10 cellular contexts compared by ENCODE assay signal in the genomic region with DNA sequence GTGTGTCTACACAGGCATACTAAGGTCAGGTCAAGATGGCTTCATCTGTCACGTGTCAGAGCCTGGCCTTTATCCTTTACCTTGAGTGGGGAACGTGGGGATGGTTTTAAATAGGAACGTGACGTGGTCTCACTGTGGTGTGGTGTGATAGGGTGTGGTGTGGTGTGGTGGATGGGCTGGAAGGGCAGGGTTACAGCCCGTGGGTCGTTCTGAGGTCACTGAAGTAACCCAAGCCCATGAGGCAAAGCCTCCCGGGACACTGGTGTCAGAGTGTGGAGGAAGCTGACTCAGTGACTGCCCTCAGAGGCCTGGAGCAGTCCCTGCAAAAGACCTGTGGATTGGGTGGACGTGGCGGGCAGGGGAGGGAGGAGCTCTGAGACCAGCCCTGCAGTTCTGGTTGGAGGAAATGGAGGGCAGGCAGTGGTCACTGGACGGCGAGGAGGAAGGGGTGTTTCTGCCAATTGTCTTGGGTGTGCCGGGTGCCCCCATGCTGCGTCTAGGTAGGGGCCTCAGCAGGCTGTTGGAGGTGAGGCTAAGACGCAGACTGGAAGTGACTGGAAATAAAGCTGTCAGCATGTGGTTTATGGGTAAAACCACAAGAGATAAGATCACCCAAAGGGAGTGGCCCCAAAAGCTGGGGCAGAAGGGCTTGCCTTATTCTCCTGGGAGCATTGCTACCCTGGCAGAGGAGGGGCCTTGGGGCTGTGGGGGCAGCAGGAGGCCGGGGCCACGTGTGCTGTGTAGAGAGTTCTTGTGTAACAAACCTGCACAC.
DNase-seq lines count a peak whose midpoint lies in the region; ATAC-seq, FAIRE-seq and TF ChIP-seq lines count a peak whose summit lies in the region.
"Had no signal": no experiment of that assay in that cellular context is flagged by ENCODE, and none has a peak within 500 bp of the region (broad histone marks: within the 10 kb centered on the region; RNA-seq: fewer than 3 reads in every experiment).

No MANE protein-coding gene starts in this region.

- H3K4me1 ChIP-seq in GM12878 (ENCODE audit: control insufficient read depth, insufficient read depth, low read length) (peaks cover 39% of the 10 kb centered on the region), aorta (ENCODE audit: control insufficient read depth in 1 of 2, insufficient read depth in 2 of 2, low read length in 2 of 2) (peaks cover 4 to 10% of the 10 kb centered on the region in 2 donors)

- H3K9me3 Mint-ChIP-seq in neural crest cell, result no peaks in the 10 kb centered on the region

- H3K4me3 Mint-ChIP-seq in neural crest cell, result no peak overlapping the region

- peak; percentile 67 for ATAC-seq in HG03520 (IDR thresholded peaks at IDR 0.05; ENCODE audit: unreplicated experiment)
- peak; percentile 77 for ATAC-seq in GM12878
- ATAC-seq in aorta (ENCODE audit: low FRiP score), result peak; percentile 30

- H3K9me3 ChIP-seq in GM12878 (replicated peaks; ENCODE audit: control insufficient read depth, insufficient read depth, low read length) (no peaks in the 10 kb centered on the region), aorta (ENCODE audit: control insufficient read depth, low read length) (no peaks in the 10 kb centered on the region)

- peak overlapping the region; percentile 38 for H3K4me2 ChIP-seq in GM12878 (ENCODE audit: control insufficient read depth, insufficient read depth)

- under 1% methylated on average over 16 of the region's 16 CpGs for WGBS in GM12878 (ENCODE audit: insufficient coverage, insufficient replicate concordance, low lambda C conversion rate, missing lambda C conversion rate)
- WGBS in aorta, 2 donors, result 75 to 76% methylated on average over 16 of the region's 16 CpGs

- no peak for TF ChIP-seq RAD21 in GM12878 (IDR thresholded peaks at IDR 0.05; ENCODE audit: insufficient read depth, low read depth, low read length)

- no peaks in the 10 kb centered on the region for H3K36me3 Mint-ChIP-seq in neural crest cell (ENCODE audit: low read depth)

- H3K36me3 ChIP-seq in GM12878 (ENCODE audit: control insufficient read depth in 2 of 2, insufficient read depth in 2 of 2, low read length in 1 of 2) (no peaks in the 10 kb centered on the region), aorta (ENCODE audit: control insufficient read depth in 1 of 2, insufficient read depth in 2 of 2, low read length in 1 of 2) (no peaks in the 10 kb centered on the region)

- H3K27ac ChIP-seq in GM12878 (ENCODE audit: control insufficient read depth, insufficient read depth) (no peak overlapping the region), aorta (ENCODE audit: low read depth in 1 of 2, low read length in 2 of 2) (no peak overlapping the region)
- H3K27ac ChIP-seq: 22Rv1 had no signal

- H3K4me3 ChIP-seq in GM12878 (no peak overlapping the region), aorta (ENCODE audit: low read length in 2 of 2) (no peak overlapping the region)

- TF ChIP-seq POLR2A in GM12878 (IDR thresholded peaks at IDR 0.05; ENCODE audit: low read depth, low read length), result no peak

- no peaks in the 10 kb centered on the region; a peak in 1 of 4 replicates for H3K27me3 ChIP-seq in GM12878 (replicated peaks in 1 of 2; ENCODE audit: control insufficient read depth in 2 of 2, insufficient read depth in 2 of 2, low read length in 1 of 2)
- no peaks in the 10 kb centered on the region for H3K27me3 ChIP-seq in aorta (ENCODE audit: control insufficient read depth in 1 of 2, insufficient read depth in 2 of 2, low read length in 1 of 2)

- SMC1A ChIA-PET in GM12878 (lab: Charles Lee; ENCODE audit: uncharacterized antibody, unreplicated experiment), result interaction anchor here (0.6 to 5.8 kb wide), 11 partner anchors 11 to 169 kb away, joined by 3 to 48 read pairs (median 7); no protein-coding TSS in a partner anchor

- no peaks in the 10 kb centered on the region for H3K79me2 ChIP-seq in GM12878 (ENCODE audit: control insufficient read depth, insufficient read depth, low read length)

- BruUV-seq in GM12878 (replicated peaks; lab: Mats Ljungman, UMichigan), result no TSS peak

- FAIRE-seq in GM12878 (lab: Jason Lieb, UNC), result peak; percentile 75
- FAIRE-seq: colon had no signal

- no peak overlapping the region for H2AFZ ChIP-seq in GM12878 (ENCODE audit: control insufficient read depth, low read depth, low read length)

- no peak overlapping the region for H3K9ac ChIP-seq in GM12878 (ENCODE audit: control insufficient read depth, insufficient read depth, low read length)

- TF ChIP-seq EP300 in GM12878 (IDR thresholded peaks at IDR 0.05; ENCODE audit: borderline replicate concordance in 1 of 2, control insufficient read depth in 1 of 2, low read depth in 2 of 2, low read length in 2 of 2), result peak; percentile 77 to 92; a peak in 2 of 4 replicates

- POLR2A ChIA-PET in GM12878 (lab: Charles Lee), result interaction anchor here (0.6 to 1.0 kb wide), 7 partner anchors 11 to 300 kb away, joined by 3 to 4 read pairs (median 3); no protein-coding TSS in a partner anchor

- DNase-seq in DMS 273 (lab: John Stamatoyannopoulos, UW; ENCODE audit: unreplicated experiment) (peak; percentile 30), DMS 273 treated with DMSO at 0.1 percent for 48 hours (lab: John Stamatoyannopoulos, UW) (no peak), T1000 (lab: John Stamatoyannopoulos, UW) (peak; percentile 86), GM12878 (ENCODE audit: low read depth, low spot score) (peak; percentile 82), neural crest cell (ENCODE audit: low read depth, low spot score) (no peak), aorta (peak in 1 of 2 donors; percentile 72), GOT3 (lab: John Stamatoyannopoulos, UW) (no peak)

- H4K20me1 ChIP-seq in GM12878 (ENCODE audit: control insufficient read depth, insufficient read depth), result no peaks in the 10 kb centered on the region

- H3K4me1 Mint-ChIP-seq in neural crest cell, result peaks cover 8% of the 10 kb centered on the region

- RAD21 ChIA-PET in GM12878 (lab: Charles Lee; ENCODE audit: unreplicated experiment), result interaction anchor here (1.0 to 3.9 kb wide), 12 partner anchors 19 to 300 kb away, joined by 4 to 23 read pairs (median 6); no protein-coding TSS in a partner anchor

- in situ Hi-C loops in GM12878 (cut with MboI), result no loop called here

- no peak for TF ChIP-seq CTCF in GM12878 (IDR thresholded peaks at IDR 0.05 in 2 of 3, conservative IDR thresholded peaks at IDR 0.05 in 1 of 3; ENCODE audit: control insufficient read depth in 2 of 3, extremely low read depth in 1 of 3, insufficient read depth in 1 of 3, low read depth in 3 of 3, low read length in 3 of 3)
- no peak for TF ChIP-seq CTCF in neural crest cell (conservative IDR thresholded peaks at IDR 0.05)

- H3K27ac Mint-ChIP-seq in neural crest cell (ENCODE audit: unreplicated experiment), result peak overlapping the region; percentile 12

- peaks cover 4% of the 10 kb centered on the region for H3K27me3 Mint-ChIP-seq in neural crest cell (ENCODE audit: low read depth)

- intact Hi-C loops in GM12878 (cut with micrococcal nuclease; ENCODE audit: unreplicated experiment) (loop anchor here (1.0 to 10.0 kb wide), 4 partner anchors 71 to 299 kb away; no protein-coding TSS in a partner anchor), aorta (cut with DNase I) (no loop called here)

- CTCF ChIA-PET in GM12878 (lab: Yijun Ruan, JAX), result interaction anchor here (0.6 to 2.1 kb wide), 6 partner anchors 10 to 120 kb away, joined by 3 to 13 read pairs (median 4); no protein-coding TSS in a partner anchor

TF ChIP-seq in GM12878, 131 proteins besides CTCF, POLR2A, EP300 and RAD21 (continues in another document):
- TF ChIP-seq RB1 (IDR thresholded peaks at IDR 0.05; ENCODE audit: borderline replicate concordance), result no peak
- peak; percentile 93 to 95 for TF ChIP-seq BHLHE40 (IDR thresholded peaks at IDR 0.05; ENCODE audit: borderline replicate concordance in 1 of 2, low read depth in 2 of 2, low read length in 1 of 2)
- TF ChIP-seq, protein P1, sequence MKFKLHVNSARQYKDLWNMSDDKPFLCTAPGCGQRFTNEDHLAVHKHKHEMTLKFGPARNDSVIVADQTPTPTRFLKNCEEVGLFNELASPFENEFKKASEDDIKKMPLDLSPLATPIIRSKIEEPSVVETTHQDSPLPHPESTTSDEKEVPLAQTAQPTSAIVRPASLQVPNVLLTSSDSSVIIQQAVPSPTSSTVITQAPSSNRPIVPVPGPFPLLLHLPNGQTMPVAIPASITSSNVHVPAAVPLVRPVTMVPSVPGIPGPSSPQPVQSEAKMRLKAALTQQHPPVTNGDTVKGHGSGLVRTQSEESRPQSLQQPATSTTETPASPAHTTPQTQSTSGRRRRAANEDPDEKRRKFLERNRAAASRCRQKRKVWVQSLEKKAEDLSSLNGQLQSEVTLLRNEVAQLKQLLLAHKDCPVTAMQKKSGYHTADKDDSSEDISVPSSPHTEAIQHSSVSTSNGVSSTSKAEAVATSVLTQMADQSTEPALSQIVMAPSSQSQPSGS (IDR thresholded peaks at IDR 0.05; ENCODE audit: low read length), result peak; percentile 39; the same call in 1 of the 2 replicates
- TF ChIP-seq RAD51 (IDR thresholded peaks at IDR 0.05), result peak; percentile 80; the same call in 1 of the 2 replicates
- peak; percentile 93 for TF ChIP-seq DPF2 (IDR thresholded peaks at IDR 0.05)
- TF ChIP-seq, protein P2, sequence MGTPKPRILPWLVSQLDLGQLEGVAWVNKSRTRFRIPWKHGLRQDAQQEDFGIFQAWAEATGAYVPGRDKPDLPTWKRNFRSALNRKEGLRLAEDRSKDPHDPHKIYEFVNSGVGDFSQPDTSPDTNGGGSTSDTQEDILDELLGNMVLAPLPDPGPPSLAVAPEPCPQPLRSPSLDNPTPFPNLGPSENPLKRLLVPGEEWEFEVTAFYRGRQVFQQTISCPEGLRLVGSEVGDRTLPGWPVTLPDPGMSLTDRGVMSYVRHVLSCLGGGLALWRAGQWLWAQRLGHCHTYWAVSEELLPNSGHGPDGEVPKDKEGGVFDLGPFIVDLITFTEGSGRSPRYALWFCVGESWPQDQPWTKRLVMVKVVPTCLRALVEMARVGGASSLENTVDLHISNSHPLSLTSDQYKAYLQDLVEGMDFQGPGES (IDR thresholded peaks at IDR 0.05), result no peak
- TF ChIP-seq WRNIP1 (IDR thresholded peaks at IDR 0.05; ENCODE audit: borderline replicate concordance, low read depth, low read length), result no peak
- 0 out of 2 replicates have a peak, but pooled peaks have one; percentile 52 for TF ChIP-seq JUND (IDR thresholded peaks at IDR 0.05; ENCODE audit: low read depth, low read length)
- no peak for TF ChIP-seq NRF1 (conservative IDR thresholded peaks at IDR 0.05; ENCODE audit: low read depth, low read length)

Comparison
In these comparisons a context has a peak if more than half of its experiments do, and no peak if none do; other contexts are left out.
1. DNase-seq: peak in DMS 273 (single experiment), T1000 (single experiment) and GM12878 (single experiment); none in DMS 273 treated with DMSO at 0.1 percent for 48 hours (single experiment), neural crest cell (single experiment) and GOT3 (single experiment).
2. Peak in every context shown above with its lines, with median percentiles within 50 percentile points of each other: ATAC-seq.